9 cellular contexts compared by ENCODE assay signal in the genomic region with DNA sequence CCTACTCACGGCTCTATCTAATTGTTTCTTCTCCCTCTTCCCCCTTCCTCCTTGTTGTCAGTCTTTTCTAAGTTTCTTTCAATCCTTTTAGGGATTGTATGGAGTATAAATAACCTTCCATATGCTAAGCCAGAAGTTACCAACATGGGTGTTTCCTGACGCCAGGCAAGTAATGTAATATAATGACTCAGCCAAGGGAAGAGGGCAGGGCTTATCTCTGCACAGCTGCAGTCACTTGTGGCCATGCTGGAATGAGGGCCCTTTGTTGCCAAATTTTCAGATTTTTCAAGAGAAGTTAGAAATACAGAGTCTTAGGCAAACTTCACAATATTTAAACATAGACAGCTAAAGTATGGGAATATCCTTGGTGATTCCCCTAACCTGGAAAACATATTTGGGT.
DNase-seq lines count a peak whose midpoint lies in the region; ATAC-seq lines count a peak whose summit lies in the region.
"Had no signal": no experiment of that assay in that cellular context is flagged by ENCODE, and none has a peak within 500 bp of the region (broad histone marks: within the 10 kb centered on the region; RNA-seq: fewer than 3 reads in every experiment).

No MANE protein-coding gene starts in this region.

- peak; percentile 46 for DNase-seq in activated naive CD4-positive, alpha-beta T cell treated with anti-CD3 and anti-CD28 coated beads, Interleukin-2, amount 10 ng/mL, durations not matched to agents 7 days and 5 days
- no peak for DNase-seq in activated naive CD4-positive, alpha-beta T cell treated with Interleukin-2 at 50 U/mL for 16 hours
- DNase-seq in NCI-H82 (lab: John Stamatoyannopoulos, UW) (peak; percentile 88), 8988T (no peak), putamen (ENCODE audit: low spot score) (no peak), HT-29 (ENCODE audit: low spot score) (no peak)
- no peak for DNase-seq in effector memory CD8-positive, alpha-beta T cell
- DNase-seq: NCI-H2029 had no signal

- peak overlapping the region; percentile 93 for H3K27ac Mint-ChIP-seq in activated naive CD4-positive, alpha-beta T cell treated with anti-CD3 and anti-CD28 coated beads, Interleukin-2, amount 10 ng/mL, durations not matched to agents 7 days and 5 days
- peak overlapping the region; percentile 7 to 36 for H3K27ac Mint-ChIP-seq in effector memory CD8-positive, alpha-beta T cell

- H3K4me3 Mint-ChIP-seq in activated naive CD4-positive, alpha-beta T cell treated with anti-CD3 and anti-CD28 coated beads, Interleukin-2, amount 10 ng/mL, durations not matched to agents 7 days and 5 days: no peak overlapping the region
- H3K4me3 Mint-ChIP-seq in effector memory CD8-positive, alpha-beta T cell: peak overlapping the region in 1 of 2 donors; percentile 56

- no peaks in the 10 kb centered on the region for H3K9me3 ChIP-seq in skeletal muscle satellite cell (replicated peaks; ENCODE audit: low read length)

- H3K4me2 ChIP-seq in skeletal muscle satellite cell (ENCODE audit: low read length): peak overlapping the region; percentile 43

- H3K36me3 Mint-ChIP-seq in activated naive CD4-positive, alpha-beta T cell treated with anti-CD3 and anti-CD28 coated beads, Interleukin-2, amount 10 ng/mL, durations not matched to agents 7 days and 5 days: peaks cover 6% of the 10 kb centered on the region
- H3K36me3 Mint-ChIP-seq in effector memory CD8-positive, alpha-beta T cell (ENCODE audit: insufficient read depth): no peaks in the 10 kb centered on the region

- H3K4me1 Mint-ChIP-seq in activated naive CD4-positive, alpha-beta T cell treated with anti-CD3 and anti-CD28 coated beads, Interleukin-2, amount 10 ng/mL, durations not matched to agents 7 days and 5 days: peaks cover 80% of the 10 kb centered on the region
- peaks cover 5 to 22% of the 10 kb centered on the region in 2 donors for H3K4me1 Mint-ChIP-seq in effector memory CD8-positive, alpha-beta T cell (ENCODE audit: low read depth in 2 of 2)

- no peaks in the 10 kb centered on the region for H3K36me3 ChIP-seq in skeletal muscle satellite cell (ENCODE audit: insufficient read depth, low read length)

- CTCF ChIA-PET in activated naive CD4-positive, alpha-beta T cell treated with anti-CD3 and anti-CD28 coated beads, Interleukin-2, amount 10 ng/mL, durations not matched to agents 7 days and 5 days (lab: Charles Lee): interaction anchor here (1.5 kb wide), 1 partner anchor 9 kb away, joined by 4 read pairs; no protein-coding TSS in a partner anchor

- peaks cover 3% of the 10 kb centered on the region for H3K9me3 Mint-ChIP-seq in activated naive CD4-positive, alpha-beta T cell treated with anti-CD3 and anti-CD28 coated beads, Interleukin-2, amount 10 ng/mL, durations not matched to agents 7 days and 5 days
- H3K9me3 Mint-ChIP-seq in effector memory CD8-positive, alpha-beta T cell: no peaks in the 10 kb centered on the region

- no peak for ATAC-seq in effector memory CD8-positive, alpha-beta T cell (replicated peaks)

- H3K27me3 ChIP-seq in skeletal muscle satellite cell (ENCODE audit: control insufficient read depth, insufficient read depth, low read length): no peaks in the 10 kb centered on the region

- no peaks in the 10 kb centered on the region for H3K27me3 Mint-ChIP-seq in activated naive CD4-positive, alpha-beta T cell treated with anti-CD3 and anti-CD28 coated beads, Interleukin-2, amount 10 ng/mL, durations not matched to agents 7 days and 5 days
- no peaks in the 10 kb centered on the region for H3K27me3 Mint-ChIP-seq in effector memory CD8-positive, alpha-beta T cell

- no peak overlapping the region for H3K4me3 ChIP-seq in skeletal muscle satellite cell (ENCODE audit: low read length)

- peaks cover 11% of the 10 kb centered on the region for H3K4me1 ChIP-seq in skeletal muscle satellite cell (ENCODE audit: control insufficient read depth, insufficient read depth, low read length)

- H3K9ac ChIP-seq in skeletal muscle satellite cell (ENCODE audit: low read depth, low read length): no peak overlapping the region

Comparison
In these comparisons a context has a peak if more than half of its experiments do, and no peak if none do; other contexts are left out.
1. DNase-seq: peak in activated naive CD4-positive, alpha-beta T cell treated with anti-CD3 and anti-CD28 coated beads, Interleukin-2, amount 10 ng/mL, durations not matched to agents 7 days and 5 days (single experiment) and NCI-H82 (single experiment); none in activated naive CD4-positive, alpha-beta T cell treated with Interleukin-2 at 50 U/mL for 16 hours (single experiment), effector memory CD8-positive, alpha-beta T cell (0 of 3), 8988T (single experiment), putamen (single experiment) and HT-29 (single experiment).